ENCODE assay signal across 1 cellular context in the genomic region with DNA sequence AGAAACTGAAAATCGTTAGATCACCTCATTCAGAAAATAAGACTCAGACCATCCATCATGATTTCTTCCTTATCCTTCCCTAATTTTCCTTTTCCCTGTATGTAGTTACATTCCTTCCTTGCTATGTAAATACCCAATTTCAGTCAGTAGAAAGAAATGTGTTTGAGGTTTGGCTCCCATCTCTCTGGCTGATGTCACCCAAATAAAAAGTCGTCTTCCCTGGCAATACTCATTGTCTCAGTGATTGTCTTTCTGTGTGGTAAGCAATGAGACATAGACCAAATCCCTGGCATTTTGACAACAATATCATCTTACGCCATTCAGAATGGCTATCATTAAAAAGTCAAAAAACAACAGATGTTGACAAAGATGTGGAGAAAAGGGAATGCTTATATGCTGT.
TF ChIP-seq lines count a peak whose summit lies in the region.

No MANE protein-coding gene starts in this region.

TF ChIP-seq in IMR-90, 13 proteins besides CTCF, POLR2A, EP300 and RAD21 (continued from another document):
- TF ChIP-seq, protein P1, sequence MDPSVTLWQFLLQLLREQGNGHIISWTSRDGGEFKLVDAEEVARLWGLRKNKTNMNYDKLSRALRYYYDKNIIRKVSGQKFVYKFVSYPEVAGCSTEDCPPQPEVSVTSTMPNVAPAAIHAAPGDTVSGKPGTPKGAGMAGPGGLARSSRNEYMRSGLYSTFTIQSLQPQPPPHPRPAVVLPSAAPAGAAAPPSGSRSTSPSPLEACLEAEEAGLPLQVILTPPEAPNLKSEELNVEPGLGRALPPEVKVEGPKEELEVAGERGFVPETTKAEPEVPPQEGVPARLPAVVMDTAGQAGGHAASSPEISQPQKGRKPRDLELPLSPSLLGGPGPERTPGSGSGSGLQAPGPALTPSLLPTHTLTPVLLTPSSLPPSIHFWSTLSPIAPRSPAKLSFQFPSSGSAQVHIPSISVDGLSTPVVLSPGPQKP (IDR thresholded peaks at IDR 0.05; ENCODE audit: borderline replicate concordance, low read depth, low read length) = no peak
